15 cellular contexts compared by ENCODE assay signal in the genomic region with DNA sequence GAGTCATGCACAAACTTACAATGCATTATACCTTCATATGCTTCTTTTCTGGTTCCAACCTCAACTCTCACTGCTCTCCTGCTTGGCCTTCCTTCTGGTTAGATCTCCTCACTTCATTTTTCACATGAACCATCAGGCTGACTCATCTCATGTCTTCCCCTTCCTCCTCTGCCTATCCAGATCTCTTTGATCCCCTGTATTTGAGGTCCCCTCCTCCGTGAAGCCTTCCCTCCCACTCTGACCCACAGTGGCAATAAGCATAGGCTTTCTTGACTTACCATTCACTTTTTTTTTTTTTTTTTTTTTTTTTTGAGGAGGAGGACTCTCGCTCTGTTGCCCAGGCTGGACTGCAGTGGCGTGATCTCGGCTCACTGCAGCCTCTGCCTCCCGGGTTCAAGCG. TPM values are rescaled to one million over a fixed set of nuclear protein-coding genes. Genes with fewer than 3 reads are reported as not detected.
A peak's percentile ranks its signal among the peaks of the same experiment; 100 is the strongest.
DNase-seq lines count a peak whose midpoint lies in the region; TF ChIP-seq lines count a peak whose summit lies in the region.
"Had no signal": no experiment of that assay in that cellular context is flagged by ENCODE, and none has a peak within 500 bp of the region (broad histone marks: within the 10 kb centered on the region; RNA-seq: fewer than 3 reads in every experiment).

No MANE protein-coding gene starts in this region.

- no peak overlapping the region for H3K23ac ChIP-seq in trophoblast cell (ENCODE audit: low read length)

- H3K27me3 ChIP-seq in osteoblast (ENCODE audit: insufficient read depth, low read length): no peaks in the 10 kb centered on the region
- no peaks in the 10 kb centered on the region for H3K27me3 ChIP-seq in trophoblast cell (ENCODE audit: insufficient read depth, low read length)
- H3K27me3 ChIP-seq: Peyer's patch had no signal

- H2BK12ac ChIP-seq in trophoblast cell (ENCODE audit: low read length): no peak overlapping the region

- no CpG with 5 or more reads among the region's 6 CpGs for WGBS in trophoblast cell (ENCODE audit: extremely low coverage, insufficient coverage, insufficient read length)

- H3K27ac ChIP-seq in osteoblast (ENCODE audit: low read depth, low read length) (no peak overlapping the region), trophoblast cell (ENCODE audit: low read depth, low read length) (no peak overlapping the region)
- H3K27ac ChIP-seq: Peyer's patch had no signal

- H3K4me1 Mint-ChIP-seq in activated T-cell treated with anti-CD3 and anti-CD28 coated beads, Interleukin-2, amount 50 U/mL, for 24 hours (ENCODE audit: low read depth): peaks cover 25% of the 10 kb centered on the region
- H3K4me1 Mint-ChIP-seq: CD8-positive, alpha-beta memory T cell had no signal

- H3K4me2 ChIP-seq in osteoblast (ENCODE audit: insufficient read depth, low read length) (no peak overlapping the region), trophoblast cell (ENCODE audit: low read length) (no peak overlapping the region)

- no peak overlapping the region for H3K14ac ChIP-seq in trophoblast cell (ENCODE audit: low read length)

- H3K4me3 Mint-ChIP-seq in activated T-cell treated with anti-CD3 and anti-CD28 coated beads, Interleukin-2, amount 50 U/mL, for 24 hours: no peak overlapping the region
- H3K4me3 Mint-ChIP-seq: CD8-positive, alpha-beta memory T cell had no signal

- no peaks in the 10 kb centered on the region for H3K27me3 Mint-ChIP-seq in activated T-cell treated with anti-CD3 and anti-CD28 coated beads, Interleukin-2, amount 50 U/mL, for 24 hours

- no peak overlapping the region for H3K4me3 ChIP-seq in osteoblast (ENCODE audit: insufficient read depth, low read length)
- no peak overlapping the region for H3K4me3 ChIP-seq in trophoblast cell (ENCODE audit: low read depth, low read length)
- H3K4me3 ChIP-seq: Peyer's patch had no signal

- H3K18ac ChIP-seq in trophoblast cell (ENCODE audit: low read length): no peak overlapping the region

- DNase-seq in activated T-cell treated with anti-CD3 and anti-CD28 coated beads, Interleukin-2, amount 50 U/mL, for 24 hours: peak; percentile 27
- no peak for DNase-seq in activated T-cell treated with anti-CD3 and anti-CD28 coated beads, Interleukin-2, amount 50 U/mL, for 1 hour
- DNase-seq in HT1080 (ENCODE audit: low read depth): peak; percentile 20
- DNase-seq in OCI-M1 (lab: John Stamatoyannopoulos, UW): peak; percentile 18
- peak; percentile 75 for DNase-seq in osteoblast (ENCODE audit: insufficient read length, low spot score, missing footprints)
- no peak for DNase-seq in trophoblast cell
- DNase-seq in putamen (ENCODE audit: low spot score): no peak
- DNase-seq: C1 segment of cervical spinal cord; CD8-positive, alpha-beta memory T cell; DMS53; EL; NCI-H1105 treated with DMSO at 0.1 percent for 48 hours; NCI-H1694; NCI-H2081 treated with DMSO at 0.1 percent for 48 hours had no signal

- no peaks in the 10 kb centered on the region for H3K36me3 ChIP-seq in osteoblast (ENCODE audit: insufficient read depth, low read length)
- H3K36me3 ChIP-seq in trophoblast cell (ENCODE audit: control insufficient read depth in 1 of 2, insufficient read depth in 2 of 2, low read length in 2 of 2): no peaks in the 10 kb centered on the region
- H3K36me3 ChIP-seq: Peyer's patch had no signal

- H3K4me1 ChIP-seq in osteoblast (ENCODE audit: insufficient read depth, low read length) (peaks cover 3% of the 10 kb centered on the region), trophoblast cell (ENCODE audit: control insufficient read depth in 1 of 2, insufficient read depth in 2 of 2, low read length in 2 of 2) (peaks cover 0 to 3% of the 10 kb centered on the region in 2 experiments)
- H3K4me1 ChIP-seq: Peyer's patch had no signal

- H4K91ac ChIP-seq in trophoblast cell (ENCODE audit: low read depth, low read length): no peak overlapping the region

- H4K12ac ChIP-seq in trophoblast cell (ENCODE audit: low read depth, low read length): no peak overlapping the region

- H3K79me1 ChIP-seq in trophoblast cell (ENCODE audit: low read length): no peaks in the 10 kb centered on the region

- H3K79me2 ChIP-seq in osteoblast (ENCODE audit: insufficient read depth, low read length): no peaks in the 10 kb centered on the region
- no peaks in the 10 kb centered on the region for H3K79me2 ChIP-seq in trophoblast cell (ENCODE audit: control insufficient read depth, insufficient read depth, low read length, poor library complexity)

- no peak for TF ChIP-seq CTCF in osteoblast (IDR thresholded peaks at IDR 0.05; ENCODE audit: extremely low read depth, low read depth, low read length)

- H3K27ac Mint-ChIP-seq in activated T-cell treated with anti-CD3 and anti-CD28 coated beads, Interleukin-2, amount 50 U/mL, for 24 hours: peak overlapping the region; percentile 61
- H3K27ac Mint-ChIP-seq: CD8-positive, alpha-beta memory T cell had no signal

- no peak overlapping the region for H2BK120ac ChIP-seq in trophoblast cell (ENCODE audit: insufficient read depth, low read length, poor library complexity)

- no peaks in the 10 kb centered on the region for H4K20me1 ChIP-seq in osteoblast (ENCODE audit: insufficient read depth, low read length)

- H3K9ac ChIP-seq in trophoblast cell (ENCODE audit: low read length): no peak overlapping the region

- no peaks in the 10 kb centered on the region for H3K9me3 Mint-ChIP-seq in activated T-cell treated with anti-CD3 and anti-CD28 coated beads, Interleukin-2, amount 50 U/mL, for 24 hours
- H3K9me3 Mint-ChIP-seq: CD8-positive, alpha-beta memory T cell had no signal

- no peak overlapping the region for H2AK5ac ChIP-seq in trophoblast cell (ENCODE audit: low read length)

- H4K8ac ChIP-seq in trophoblast cell (ENCODE audit: low read depth, low read length): no peak overlapping the region

- no peaks in the 10 kb centered on the region for H3K36me3 Mint-ChIP-seq in activated T-cell treated with anti-CD3 and anti-CD28 coated beads, Interleukin-2, amount 50 U/mL, for 24 hours (ENCODE audit: low read depth)
- H3K36me3 Mint-ChIP-seq: CD8-positive, alpha-beta memory T cell had no signal

- H3K4ac ChIP-seq in trophoblast cell (ENCODE audit: low read depth, low read length): no peak overlapping the region

- H2BK5ac ChIP-seq in trophoblast cell (ENCODE audit: low read depth, low read length, poor library complexity): no peak overlapping the region

- H2AFZ ChIP-seq in osteoblast (ENCODE audit: low read length) (no peak overlapping the region), trophoblast cell (ENCODE audit: insufficient read depth, low read length, poor library complexity) (no peak overlapping the region)

- H3K9me3 ChIP-seq in osteoblast (ENCODE audit: low read depth, low read length) (no peaks in the 10 kb centered on the region), trophoblast cell (ENCODE audit: insufficient read depth, low read depth, low read length) (no peaks in the 10 kb centered on the region)
- H3K9me3 ChIP-seq: Peyer's patch had no signal

RNA-seq across cellular contexts. Expression of a gene that starts 14.7 kb away (rescaled TPM):
- 6.0 and 9.5 TPM in 2 replicates for total RNA-seq in HT1080 (2014; rRNA removed; shearing (Covaris generic))
- polyA plus RNA-seq in HT1080 (2015; cell fraction: cytosol; rRNA removed): 25.8 and 29.0 TPM in 2 replicates
- polyA plus RNA-seq in HT1080 (2015; cell fraction: nucleus; rRNA removed): 42.0 and 46.5 TPM in 2 replicates
- 0.72 and 0.88 TPM in 2 replicates for total RNA-seq in osteoblast
- polyA plus RNA-seq in trophoblast cell (2013): 0.44 and 0.62 TPM in 2 replicates

RNA-seq across cellular contexts. Expression of a gene that starts 17.4 kb away (rescaled TPM):
- 138 and 155 TPM in 2 replicates for total RNA-seq in HT1080 (2014; rRNA removed; shearing (Covaris generic))
- polyA plus RNA-seq in HT1080 (2015; cell fraction: cytosol; rRNA removed): 102 and 108 TPM in 2 replicates
- polyA plus RNA-seq in HT1080 (2015; cell fraction: nucleus; rRNA removed): 146 and 164 TPM in 2 replicates
- 12.7 and 16.5 TPM in 2 replicates for total RNA-seq in osteoblast
- polyA plus RNA-seq in trophoblast cell (2013): 34.8 and 37.0 TPM in 2 replicates

RNA-seq across cellular contexts. Expression of a gene that starts 42.4 kb away (rescaled TPM):
- 121 and 161 TPM in 2 replicates for total RNA-seq in HT1080 (2014; rRNA removed; shearing (Covaris generic))
- 114 and 120 TPM in 2 replicates for polyA plus RNA-seq in HT1080 (2015; cell fraction: cytosol; rRNA removed)
- polyA plus RNA-seq in HT1080 (2015; cell fraction: nucleus; rRNA removed): 156 and 161 TPM in 2 replicates
- 50.3 and 53.0 TPM in 2 replicates for total RNA-seq in osteoblast
- 42.7 and 44.2 TPM in 2 replicates for polyA plus RNA-seq in trophoblast cell (2013)

Comparison
In these comparisons a context has a peak if more than half of its experiments do, and no peak if none do; other contexts are left out.
1. DNase-seq: peak in activated T-cell treated with anti-CD3 and anti-CD28 coated beads, Interleukin-2, amount 50 U/mL, for 24 hours (single experiment), HT1080 (single experiment), OCI-M1 (single experiment) and osteoblast (single experiment); none in activated T-cell treated with anti-CD3 and anti-CD28 coated beads, Interleukin-2, amount 50 U/mL, for 1 hour (single experiment), trophoblast cell (0 of 2) and putamen (single experiment).